ENCODE assay signal across 25 cellular contexts in the genomic region with DNA sequence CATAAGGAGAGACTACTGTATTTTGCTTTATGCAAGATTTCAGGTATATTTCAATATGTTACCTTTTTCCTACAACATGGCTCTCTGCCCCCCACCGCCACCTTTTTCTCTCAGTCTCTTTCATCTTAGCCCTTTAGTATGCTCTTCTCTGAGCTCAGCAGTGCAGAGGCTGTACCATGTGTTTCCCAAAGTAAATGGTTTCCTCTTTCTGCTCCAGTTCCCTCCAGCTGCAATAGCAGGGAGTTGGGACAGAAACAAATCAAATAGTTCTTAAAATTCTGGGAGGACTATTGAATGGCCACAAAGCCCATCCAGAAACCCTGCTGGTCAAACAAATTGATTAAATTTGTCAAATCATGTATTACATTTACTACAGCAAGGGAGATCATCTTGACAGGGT. TPM values are rescaled to one million over a fixed set of nuclear protein-coding genes. Genes with fewer than 3 reads are reported as not detected.
DNase-seq lines count a peak whose midpoint lies in the region; ATAC-seq and TF ChIP-seq lines count a peak whose summit lies in the region.
"Had no signal": no experiment of that assay in that cellular context is flagged by ENCODE, and none has a peak within 500 bp of the region (broad histone marks: within the 10 kb centered on the region; RNA-seq: fewer than 3 reads in every experiment).

No MANE protein-coding gene starts in this region.

- peaks cover 8% of the 10 kb centered on the region for H3K9me3 Mint-ChIP-seq in activated CD8-positive, alpha-beta T cell treated with anti-CD3 and anti-CD28 coated beads for 36 hours
- peaks cover 26% of the 10 kb centered on the region for H3K9me3 Mint-ChIP-seq in activated CD8-positive, alpha-beta T cell treated with anti-CD3 and anti-CD28 coated beads, Interleukin-2, amount 10 ng/mL, durations not matched to agents 7 days and 5 days (ENCODE audit: insufficient read depth)
- peaks cover 2% of the 10 kb centered on the region for H3K9me3 Mint-ChIP-seq in CD8-positive, alpha-beta T cell
- peaks cover 5 to 16% (median 11%) of the 10 kb centered on the region in 3 donors for H3K9me3 Mint-ChIP-seq in T-cell
- H3K9me3 Mint-ChIP-seq in nephron progenitor cell: peaks cover 15% of the 10 kb centered on the region

- no peak overlapping the region for H3K27ac ChIP-seq in CD8-positive, alpha-beta T cell (ENCODE audit: low read depth, low read length)
- H3K27ac ChIP-seq: breast epithelium, psoas muscle, RWPE1, tibial nerve had no signal

- no peak overlapping the region for H3K4me3 Mint-ChIP-seq in activated CD8-positive, alpha-beta T cell treated with anti-CD3 and anti-CD28 coated beads for 36 hours
- no peak overlapping the region for H3K4me3 Mint-ChIP-seq in activated CD8-positive, alpha-beta T cell treated with anti-CD3 and anti-CD28 coated beads, Interleukin-2, amount 10 ng/mL, durations not matched to agents 7 days and 5 days
- no peak overlapping the region for H3K4me3 Mint-ChIP-seq in CD8-positive, alpha-beta T cell
- no peak overlapping the region for H3K4me3 Mint-ChIP-seq in T-cell
- peak overlapping the region; percentile 17 for H3K4me3 Mint-ChIP-seq in nephron progenitor cell

- H3K27me3 Mint-ChIP-seq in activated CD8-positive, alpha-beta T cell treated with anti-CD3 and anti-CD28 coated beads for 36 hours: no peaks in the 10 kb centered on the region
- H3K27me3 Mint-ChIP-seq in activated CD8-positive, alpha-beta T cell treated with anti-CD3 and anti-CD28 coated beads, Interleukin-2, amount 10 ng/mL, durations not matched to agents 7 days and 5 days (ENCODE audit: low read depth): no peaks in the 10 kb centered on the region
- H3K27me3 Mint-ChIP-seq in CD8-positive, alpha-beta T cell (ENCODE audit: low read depth): no peaks in the 10 kb centered on the region
- no peaks in the 10 kb centered on the region for H3K27me3 Mint-ChIP-seq in T-cell
- no peaks in the 10 kb centered on the region for H3K27me3 Mint-ChIP-seq in nephron progenitor cell (ENCODE audit: low read depth, poor library complexity)
- H3K27me3 Mint-ChIP-seq: T-helper 17 cell had no signal

- H3K36me3 ChIP-seq in CD8-positive, alpha-beta T cell (ENCODE audit: insufficient read depth, low read length): no peaks in the 10 kb centered on the region
- H3K36me3 ChIP-seq: breast epithelium had no signal

- intact Hi-C loops in activated CD8-positive, alpha-beta T cell treated with anti-CD3 and anti-CD28 coated beads for 36 hours (cut with micrococcal nuclease): loop anchor here (10.0 kb wide), 1 partner anchor 170 kb away; no protein-coding TSS in a partner anchor
- intact Hi-C loops in CD8-positive, alpha-beta T cell (cut with DNase I, micrococcal nuclease): loop anchor here (5.0 to 10.0 kb wide), 3 partner anchors 42 to 970 kb away; a partner anchor contains a TSS

- CTCF ChIA-PET in activated CD8-positive, alpha-beta T cell treated with anti-CD3 and anti-CD28 coated beads for 36 hours (lab: Charles Lee): interaction anchor here (1.0 kb wide), 1 partner anchor 9 kb away, joined by 4 read pairs; no protein-coding TSS in a partner anchor
- CTCF ChIA-PET in activated CD8-positive, alpha-beta T cell treated with anti-CD3 and anti-CD28 coated beads, Interleukin-2, amount 10 ng/mL, durations not matched to agents 7 days and 5 days (lab: Charles Lee): no interaction called here
- CTCF ChIA-PET in CD8-positive, alpha-beta T cell (lab: Charles Lee): interaction anchor here (0.8 kb wide), 1 partner anchor 15 kb away, joined by 3 read pairs; no protein-coding TSS in a partner anchor
- CTCF ChIA-PET in T-cell (lab: Charles Lee): interaction anchor here in 1 of 2 donors (0.6 kb wide), 1 partner anchor 42 kb away, joined by 5 read pairs; no protein-coding TSS in a partner anchor

- TF ChIP-seq CTCF in activated CD8-positive, alpha-beta T cell treated with anti-CD3 and anti-CD28 coated beads for 36 hours (IDR thresholded peaks at IDR 0.05): no peak
- TF ChIP-seq CTCF in CD8-positive, alpha-beta T cell (IDR thresholded peaks at IDR 0.05): no peak
- no peak for TF ChIP-seq CTCF in nephron progenitor cell (IDR thresholded peaks at IDR 0.05)

- peaks cover 52% of the 10 kb centered on the region for H3K4me1 ChIP-seq in CD8-positive, alpha-beta T cell (ENCODE audit: insufficient read depth, low read length)
- H3K4me1 ChIP-seq: breast epithelium had no signal

- POLR2A ChIA-PET in activated CD8-positive, alpha-beta T cell treated with anti-CD3 and anti-CD28 coated beads for 36 hours (lab: Charles Lee): no interaction called here
- POLR2A ChIA-PET in activated CD8-positive, alpha-beta T cell treated with anti-CD3 and anti-CD28 coated beads, Interleukin-2, amount 10 ng/mL, durations not matched to agents 7 days and 5 days (lab: Charles Lee): interaction anchor here (1.5 kb wide), 1 partner anchor 10 kb away, joined by 3 read pairs; no protein-coding TSS in a partner anchor
- POLR2A ChIA-PET in CD8-positive, alpha-beta T cell (lab: Charles Lee): interaction anchor here (1.0 kb wide), 1 partner anchor 235 kb away, joined by 4 read pairs; a partner anchor contains a TSS
- POLR2A ChIA-PET in T-cell (lab: Charles Lee): no interaction called here

- no peak overlapping the region for H3K4me3 ChIP-seq in CD8-positive, alpha-beta T cell (ENCODE audit: low read depth, low read length)
- H3K4me3 ChIP-seq: breast epithelium, psoas muscle, tibial nerve had no signal

- DNase-seq in activated CD8-positive, alpha-beta T cell treated with anti-CD3 and anti-CD28 coated beads for 36 hours: no peak
- DNase-seq in activated CD8-positive, alpha-beta T cell treated with anti-CD3 and anti-CD28 coated beads, Interleukin-2, amount 10 ng/mL, durations not matched to agents 7 days and 5 days: no peak
- no peak for DNase-seq in CD8-positive, alpha-beta T cell
- DNase-seq in T-cell: no peak
- no peak for DNase-seq in nephron progenitor cell
- no peak for DNase-seq in inferior parietal cortex (ENCODE audit: extremely low spot score)
- no peak for DNase-seq in NCI-H345 treated with DMSO at 0.1 percent for 48 hours (lab: John Stamatoyannopoulos, UW; ENCODE audit: unreplicated experiment)
- DNase-seq: activated gamma-delta T cell treated with Interleukin-2 at 50 U/mL for 16 hours; activated T-cell treated with anti-CD3 and anti-CD28 coated beads, Interleukin-2, amount 50 U/mL, for 1 hour; AML-193; amniotic stem cell; DMS79; effector CD4-positive, alpha-beta T cell; GF-D8; glutamatergic neuron; IMR-90; NCI-H2029; NCI-H526 treated with DMSO at 0.1 percent for 48 hours; nucleus accumbens; psoas muscle; T-helper 17 cell had no signal

- H3K27me3 ChIP-seq in CD8-positive, alpha-beta T cell (ENCODE audit: insufficient read depth, low read length): no peaks in the 10 kb centered on the region
- H3K27me3 ChIP-seq: breast epithelium, tibial nerve had no signal

- H3K4me1 Mint-ChIP-seq in activated CD8-positive, alpha-beta T cell treated with anti-CD3 and anti-CD28 coated beads for 36 hours (ENCODE audit: low read depth): peaks cover 65% of the 10 kb centered on the region
- H3K4me1 Mint-ChIP-seq in activated CD8-positive, alpha-beta T cell treated with anti-CD3 and anti-CD28 coated beads, Interleukin-2, amount 10 ng/mL, durations not matched to agents 7 days and 5 days (ENCODE audit: low read depth): peaks cover 59% of the 10 kb centered on the region
- peaks cover 77% of the 10 kb centered on the region for H3K4me1 Mint-ChIP-seq in CD8-positive, alpha-beta T cell (ENCODE audit: low read depth)
- H3K4me1 Mint-ChIP-seq in T-cell: peaks cover 67 to 79% (median 68%) of the 10 kb centered on the region in 3 donors
- H3K4me1 Mint-ChIP-seq in nephron progenitor cell: peaks cover 35% of the 10 kb centered on the region

- H3K27ac Mint-ChIP-seq in activated CD8-positive, alpha-beta T cell treated with anti-CD3 and anti-CD28 coated beads for 36 hours: peak overlapping the region; percentile 36
- no peak overlapping the region for H3K27ac Mint-ChIP-seq in activated CD8-positive, alpha-beta T cell treated with anti-CD3 and anti-CD28 coated beads, Interleukin-2, amount 10 ng/mL, durations not matched to agents 7 days and 5 days
- H3K27ac Mint-ChIP-seq in CD8-positive, alpha-beta T cell: peak overlapping the region; percentile 72
- peak overlapping the region; percentile 13 to 40 for H3K27ac Mint-ChIP-seq in T-cell
- H3K27ac Mint-ChIP-seq in nephron progenitor cell: peak overlapping the region; percentile 53

- peaks cover 5% of the 10 kb centered on the region for H3K9me3 ChIP-seq in CD8-positive, alpha-beta T cell (ENCODE audit: low read length)
- H3K9me3 ChIP-seq: breast epithelium, psoas muscle had no signal

- peaks cover 40% of the 10 kb centered on the region for H3K36me3 Mint-ChIP-seq in activated CD8-positive, alpha-beta T cell treated with anti-CD3 and anti-CD28 coated beads for 36 hours (ENCODE audit: low read depth)
- peaks cover 47% of the 10 kb centered on the region for H3K36me3 Mint-ChIP-seq in activated CD8-positive, alpha-beta T cell treated with anti-CD3 and anti-CD28 coated beads, Interleukin-2, amount 10 ng/mL, durations not matched to agents 7 days and 5 days (ENCODE audit: low read depth)
- peaks cover 59% of the 10 kb centered on the region for H3K36me3 Mint-ChIP-seq in CD8-positive, alpha-beta T cell
- peaks cover 64% of the 10 kb centered on the region for H3K36me3 Mint-ChIP-seq in T-cell
- peaks cover 47% of the 10 kb centered on the region for H3K36me3 Mint-ChIP-seq in nephron progenitor cell (ENCODE audit: low read depth)

- ATAC-seq in activated CD8-positive, alpha-beta T cell treated with anti-CD3 and anti-CD28 coated beads for 36 hours: no peak
- ATAC-seq in activated CD8-positive, alpha-beta T cell treated with anti-CD3 and anti-CD28 coated beads, Interleukin-2, amount 10 ng/mL, durations not matched to agents 7 days and 5 days: no peak
- ATAC-seq in CD8-positive, alpha-beta T cell: no peak
- ATAC-seq in T-cell (replicated peaks in 1 of 4): no peak
- no peak for ATAC-seq in activated CD4-positive, CD25-positive, alpha-beta regulatory T cell treated with anti-CD3 and anti-CD28 coated beads, Interleukin-2, amount 50 U/mL, for 24 hours
- ATAC-seq: psoas muscle, T-helper 17 cell had no signal

RNA-seq across cellular contexts. Expression of a gene that starts 4.2 kb away (rescaled TPM):
- 1 to 10 TPM; 3.5 to 4.1 TPM for total RNA-seq in activated CD8-positive, alpha-beta T cell treated with anti-CD3 and anti-CD28 coated beads for 36 hours
- 1 to 10 TPM; 3.4 to 3.5 TPM for total RNA-seq in activated CD8-positive, alpha-beta T cell treated with anti-CD3 and anti-CD28 coated beads, Interleukin-2, amount 10 ng/mL, durations not matched to agents 7 days and 5 days
- total RNA-seq in CD8-positive, alpha-beta T cell: 1 to 10 TPM; 5.9 to 6.2 TPM
- 10 to 100 TPM in 4 of 5 donors, 1 to 10 TPM in 1; 8.4 to 13.6 (median 12.2) TPM for total RNA-seq in T-cell

Comparison
In these comparisons a context has a peak if more than half of its experiments do, and no peak if none do; other contexts are left out.
1. POLR2A ChIA-PET loops: an anchor here in activated CD8-positive, alpha-beta T cell treated with anti-CD3 and anti-CD28 coated beads, Interleukin-2, amount 10 ng/mL, durations not matched to agents 7 days and 5 days (1.5 kb wide) and CD8-positive, alpha-beta T cell (1.0 kb wide); none called in activated CD8-positive, alpha-beta T cell treated with anti-CD3 and anti-CD28 coated beads for 36 hours and T-cell.